In the genomic region with DNA sequence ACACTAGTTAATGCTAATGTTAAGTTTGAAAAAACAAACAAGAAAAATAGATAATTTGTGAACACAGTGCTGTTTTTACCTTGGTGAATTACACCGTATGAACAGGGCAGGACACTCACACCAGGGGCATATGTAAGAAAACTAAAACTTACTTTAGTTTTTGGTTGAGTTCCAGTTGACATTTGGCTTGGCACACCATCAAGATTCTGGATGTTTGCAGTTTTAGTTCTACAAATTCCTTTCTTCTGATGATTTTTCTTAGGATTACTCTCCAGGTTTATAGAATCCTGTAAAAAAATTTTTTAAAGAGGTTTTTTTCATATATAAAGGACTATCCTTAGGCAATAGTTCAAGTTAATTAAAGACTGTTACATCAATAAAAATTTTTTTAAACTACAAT, we compare ENCODE assay signal across 14 cellular contexts.
A peak's percentile ranks its signal among the peaks of the same experiment; 100 is the strongest.
DNase-seq lines count a peak whose midpoint lies in the region; ATAC-seq, FAIRE-seq and TF ChIP-seq lines count a peak whose summit lies in the region.
"Had no signal": no experiment of that assay in that cellular context is flagged by ENCODE, and none has a peak within 500 bp of the region (broad histone marks: within the 10 kb centered on the region; RNA-seq: fewer than 3 reads in every experiment).

No MANE protein-coding gene starts in this region.

- FAIRE-seq in small intestine (lab: Jason Lieb, UNC): peak; percentile 19

- H3K27me3 ChIP-seq in SJCRH30: no peaks in the 10 kb centered on the region
- H3K27me3 ChIP-seq in small intestine (ENCODE audit: control insufficient read depth in 2 of 2, insufficient read depth in 2 of 2, low read length in 2 of 2): no peaks in the 10 kb centered on the region
- H3K27me3 ChIP-seq in tibial artery: no peaks in the 10 kb centered on the region

- H3K4me3 ChIP-seq in SJCRH30: no peak overlapping the region
- no peak overlapping the region for H3K4me3 ChIP-seq in small intestine (ENCODE audit: low read depth in 1 of 2, low read length in 2 of 2)
- H3K4me3 ChIP-seq in tibial artery: no peak overlapping the region

- H3K36me3 ChIP-seq in SJCRH30 (no peaks in the 10 kb centered on the region), small intestine (ENCODE audit: control insufficient read depth in 2 of 2, insufficient read depth in 2 of 2, low read length in 2 of 2) (no peaks in the 10 kb centered on the region), tibial artery (no peaks in the 10 kb centered on the region)

- H3K4me1 ChIP-seq in SJCRH30: peaks cover 45% of the 10 kb centered on the region
- no peaks in the 10 kb centered on the region for H3K4me1 ChIP-seq in small intestine (ENCODE audit: control insufficient read depth in 2 of 2, insufficient read depth in 1 of 2, low read depth in 1 of 2, low read length in 1 of 2)
- H3K4me1 ChIP-seq in tibial artery: peaks cover 0 to 58% (median 7%) of the 10 kb centered on the region in 4 donors
- H3K4me1 ChIP-seq: Caco-2 had no signal

- intact Hi-C loops in tibial artery (cut with DNase I; ENCODE audit: low total_unique reads): no loop called here

- H3K27ac ChIP-seq in SJCRH30 (peak overlapping the region; percentile 56), small intestine (ENCODE audit: low read depth in 1 of 2, low read length in 1 of 2) (no peak overlapping the region), tibial artery (peak overlapping the region in 1 of 2 donors; percentile 55)

- TF ChIP-seq CTCF in tibial artery (IDR thresholded peaks at IDR 0.05): no peak

- no peaks in the 10 kb centered on the region for H3K9me3 ChIP-seq in SJCRH30 (replicated peaks)
- H3K9me3 ChIP-seq in small intestine (ENCODE audit: control insufficient read depth, low read depth): no peaks in the 10 kb centered on the region
- no peaks in the 10 kb centered on the region for H3K9me3 ChIP-seq in tibial artery
- H3K9me3 ChIP-seq: Caco-2 had no signal

- WGBS in small intestine, 3 donors: 70 to 90% (median 86%) methylated on average over 1 of the region's 1 CpG

- no peak for ATAC-seq in HG02763 (IDR thresholded peaks at IDR 0.05; ENCODE audit: unreplicated experiment)

- DNase-seq in GM04503 (ENCODE audit: low read depth) (peak; percentile 72), SJCRH30 (peak; percentile 40 to 66), fibroblast of peridontal ligament (ENCODE audit: extremely low read depth) (peak; percentile 97), small intestine (no peak), DMS153 treated with DMSO at 0.1 percent for 48 hours (lab: John Stamatoyannopoulos, UW; ENCODE audit: unreplicated experiment) (no peak), tibial artery (no peak), HT-29 (ENCODE audit: low spot score) (no peak)
- DNase-seq: activated CD4-positive, alpha-beta T cell treated with anti-CD3 and anti-CD28 coated beads, Interleukin-2, amount 10 ng/mL, durations not matched to agents 7 days and 5 days; Caco-2; erythroblast; NCI-H2171 treated with DMSO at 0.1 percent for 48 hours; retina; substantia nigra had no signal

Comparison
In these comparisons a context has a peak if more than half of its experiments do, and no peak if none do; other contexts are left out.
1. DNase-seq: peak in GM04503 (single experiment), SJCRH30 (2 of 2) and fibroblast of peridontal ligament (single experiment); none in small intestine (single experiment), DMS153 treated with DMSO at 0.1 percent for 48 hours (single experiment), tibial artery (0 of 2) and HT-29 (single experiment).